Comparison of ENCODE assay signal across 30 cellular contexts in genomic region chrX:41408576-41408975, GRCh38. TPM values are rescaled to one million over a fixed set of nuclear protein-coding genes. Genes with fewer than 3 reads are reported as not detected.
"Had no signal": no experiment of that assay in that cellular context is flagged by ENCODE, and none has a peak within 500 bp of the region (broad histone marks: within the 10 kb centered on the region; RNA-seq: fewer than 3 reads in every experiment).

No MANE protein-coding gene starts in this region.

- H3K9me3 ChIP-seq: stomach, suprapubic skin, testis, thoracic aorta, thyroid gland, tibial artery, tibial nerve, transverse colon, upper lobe of left lung, upper lobe of right lung, uterus, vagina had no signal

- H3K4me3 ChIP-seq: stomach, suprapubic skin, testis, thoracic aorta, thyroid gland, tibial artery, tibial nerve, transverse colon, upper lobe of left lung, upper lobe of right lung, uterus, vagina had no signal

- H3K27ac ChIP-seq: stomach, suprapubic skin, testis, thoracic aorta, thyroid gland, tibial artery, transverse colon, upper lobe of left lung, upper lobe of right lung, uterus, vagina had no signal

- ATAC-seq: stimulated activated effector memory CD8-positive, alpha-beta T cell treated with anti-CD3 and anti-CD28 coated beads, Interleukin-12 subunit alpha, Interleukin-12 subunit beta, amount 100 ng/mL, for 72 hours; stimulated activated memory B cell treated with anti-CD40 and anti-IgM and Interleukin-4, amounts not matched to agents 10 μg/mL and 1 μg/mL and 100 μg/mL, for 72 hours; stimulated activated naive B cell treated with anti-CD40 and anti-IgM and Interleukin-4, amounts not matched to agents 10 μg/mL and 1 μg/mL and 100 μg/mL, for 72 hours; stimulated activated naive CD8-positive, alpha-beta T cell treated with anti-CD3 and anti-CD28 coated beads, Interleukin-15, amount 100 ng/mL, for 72 hours; stimulated activated naive CD8-positive, alpha-beta T cell treated with anti-CD3 and anti-CD28 coated beads, Interleukin-15, Interleukin-2, amounts not matched to agents 100 U/mL and 50 U/mL, for 24 hours; upper lobe of right lung had no signal

- DNase-seq: stimulated activated CD4-positive, alpha-beta T cell treated with anti-CD3 and anti-CD28 coated beads, Interleukin-2, amount 100 ng/mL, for 48 hours; stimulated activated CD4-positive, alpha-beta T cell treated with anti-CD3 and anti-CD28 coated beads, Interleukin-4, amount 100 ng/mL, for 1 hour; stimulated activated CD4-positive, alpha-beta T cell treated with anti-CD3 and anti-CD28 coated beads, Interleukin-4, amount 100 ng/mL, for 24 hours; stimulated activated CD4-positive, alpha-beta T cell treated with anti-CD3 and anti-CD28 coated beads, Interleukin-4, amount 100 ng/mL, for 4 hours; stimulated activated CD8-positive, alpha-beta memory T cell treated with anti-CD3 and anti-CD28 coated beads, Interleukin-4, amount 100 ng/mL, for 48 hours; stimulated activated naive B cell treated with anti-CD40 and anti-IgM and Interleukin-4, amounts not matched to agents 10 μg/mL and 1 μg/mL and 100 μg/mL, for 72 hours; stimulated activated naive CD4-positive, alpha-beta T cell; stimulated activated naive CD4-positive, alpha-beta T cell treated with Interleukin-2 at 50 U/mL for 16 hours; stimulated activated naive CD8-positive, alpha-beta T cell treated with anti-CD3 and anti-CD28 coated beads, Interleukin-15, amount 100 ng/mL, for 72 hours; stimulated activated naive CD8-positive, alpha-beta T cell treated with anti-CD3 and anti-CD28 coated beads, Interleukin-15, Interleukin-2, amounts not matched to agents 100 U/mL and 50 U/mL, for 24 hours; stomach; substantia nigra; testis; thyroid gland; tibial artery; transverse colon; trophoblast cell; upper lobe of left lung; upper lobe of right lung; uterus had no signal

- H3K27me3 ChIP-seq: suprapubic skin, testis, thyroid gland, tibial artery, tibial nerve, transverse colon, upper lobe of left lung, upper lobe of right lung, uterus, vagina had no signal

- H3K36me3 ChIP-seq: stomach, suprapubic skin, thoracic aorta, thyroid gland, tibial artery, tibial nerve, transverse colon, upper lobe of left lung, upper lobe of right lung, uterus, vagina had no signal

- H3K4me1 ChIP-seq: suprapubic skin, testis, thyroid gland, tibial artery, tibial nerve, upper lobe of left lung, upper lobe of right lung, uterus, vagina had no signal

RNA-seq across cellular contexts. Expression of gene NYX, which starts 38.6 kb away (rescaled TPM):
- total RNA-seq: stomach, subcutaneous adipose tissue, suprapubic skin, temporal lobe, thoracic aorta, thyroid gland, tibial nerve, transverse colon, upper lobe of left lung, upper lobe of right lung, ureter, urinary bladder, uterus, vagina had no signal
- polyA plus RNA-seq: stomach, urinary bladder had no signal
